In genomic region chr1:31583995-31584868, GRCh38 we compare ENCODE assay signal across 9 cellular contexts. TPM values are rescaled to one million over a fixed set of nuclear protein-coding genes. Genes with fewer than 3 reads are reported as not detected.
A peak's percentile ranks its signal among the peaks of the same experiment; 100 is the strongest.
DNase-seq lines count a peak whose midpoint lies in the region; ATAC-seq, FAIRE-seq and TF ChIP-seq lines count a peak whose summit lies in the region.
"Had no signal": no experiment of that assay in that cellular context is flagged by ENCODE, and none has a peak within 500 bp of the region (broad histone marks: within the 10 kb centered on the region; RNA-seq: fewer than 3 reads in every experiment).

No MANE protein-coding gene starts in this region.

- H3K27ac ChIP-seq in spleen, result peak overlapping the region; percentile 36 to 92 (median 80)

- H3K9me3 Mint-ChIP-seq in stimulated activated memory B cell treated with anti-CD40 and anti-IgM and Interleukin-4, amounts not matched to agents 10 μg/mL and 1 μg/mL and 100 μg/mL, for 72 hours, result no peaks in the 10 kb centered on the region
- H3K9me3 Mint-ChIP-seq: activated naive CD8-positive, alpha-beta T cell treated with anti-CD3 and anti-CD28 coated beads, Interleukin-2, amount 10 ng/mL, durations not matched to agents 7 days and 5 days had no signal

- DNase-seq in HTR-8/SVneo (ENCODE audit: insufficient read length, low spot score) (peak; percentile 72), amniotic epithelial cell (ENCODE audit: low read depth) (peak; percentile 50), hepatic stellate cell (ENCODE audit: low spot score) (peak; percentile 83), spleen (peak; percentile 85), germinal center (ENCODE audit: low spot score) (no peak), cerebellar nuclear complex (lab: John Stamatoyannopoulos, UW) (no peak), SW 1271 (lab: John Stamatoyannopoulos, UW) (no peak)
- DNase-seq: activated naive CD8-positive, alpha-beta T cell treated with anti-CD3 and anti-CD28 coated beads, Interleukin-2, amount 10 ng/mL, durations not matched to agents 7 days and 5 days had no signal

- H3K36me3 Mint-ChIP-seq in stimulated activated memory B cell treated with anti-CD40 and anti-IgM and Interleukin-4, amounts not matched to agents 10 μg/mL and 1 μg/mL and 100 μg/mL, for 72 hours, result no peaks in the 10 kb centered on the region
- H3K36me3 Mint-ChIP-seq: activated naive CD8-positive, alpha-beta T cell treated with anti-CD3 and anti-CD28 coated beads, Interleukin-2, amount 10 ng/mL, durations not matched to agents 7 days and 5 days had no signal

- TF ChIP-seq POLR2A in spleen (IDR thresholded peaks at IDR 0.05), result no peak

- H3K27me3 ChIP-seq in spleen (replicated peaks in 1 of 7), result peaks cover 0 to 22% (median 6%) of the 10 kb centered on the region in 7 donors

- peak overlapping the region in 5 of 8 donors; percentile 6 to 77 (median 12) for H3K4me3 ChIP-seq in spleen

- H3K27ac Mint-ChIP-seq in stimulated activated memory B cell treated with anti-CD40 and anti-IgM and Interleukin-4, amounts not matched to agents 10 μg/mL and 1 μg/mL and 100 μg/mL, for 72 hours, result no peak overlapping the region
- H3K27ac Mint-ChIP-seq: activated naive CD8-positive, alpha-beta T cell treated with anti-CD3 and anti-CD28 coated beads, Interleukin-2, amount 10 ng/mL, durations not matched to agents 7 days and 5 days had no signal

- H3K4me1 Mint-ChIP-seq in stimulated activated memory B cell treated with anti-CD40 and anti-IgM and Interleukin-4, amounts not matched to agents 10 μg/mL and 1 μg/mL and 100 μg/mL, for 72 hours, result peaks cover 9% of the 10 kb centered on the region

- H3K9me3 ChIP-seq in spleen, result no peaks in the 10 kb centered on the region

- H3K4me3 Mint-ChIP-seq in stimulated activated memory B cell treated with anti-CD40 and anti-IgM and Interleukin-4, amounts not matched to agents 10 μg/mL and 1 μg/mL and 100 μg/mL, for 72 hours, result no peak overlapping the region
- H3K4me3 Mint-ChIP-seq: activated naive CD8-positive, alpha-beta T cell treated with anti-CD3 and anti-CD28 coated beads, Interleukin-2, amount 10 ng/mL, durations not matched to agents 7 days and 5 days had no signal

- WGBS in spleen, 5 donors, result 46 to 75% (median 63%) methylated on average over 11 to 13 of the region's 13 CpGs

- FAIRE-seq in HTR-8/SVneo (lab: Jason Lieb, UNC), result peak; percentile 71

- peaks cover 36% of the 10 kb centered on the region for H3K27me3 Mint-ChIP-seq in stimulated activated memory B cell treated with anti-CD40 and anti-IgM and Interleukin-4, amounts not matched to agents 10 μg/mL and 1 μg/mL and 100 μg/mL, for 72 hours

- H3K4me1 ChIP-seq in spleen, result peaks cover 27 to 97% (median 69%) of the 10 kb centered on the region in 6 donors

- peaks cover 0 to 50% (median 15%) of the 10 kb centered on the region in 6 donors for H3K36me3 ChIP-seq in spleen

- no peak for ATAC-seq in stimulated activated memory B cell treated with anti-CD40 and anti-IgM and Interleukin-4, amounts not matched to agents 10 μg/mL and 1 μg/mL and 100 μg/mL, for 72 hours

- intact Hi-C loops in spleen (cut with DNase I; ENCODE audit: low total_unique reads), result no loop called here

- TF ChIP-seq CTCF in spleen (IDR thresholded peaks at IDR 0.05 in 8 of 11, conservative IDR thresholded peaks at IDR 0.05 in 3 of 11), result no peak

RNA-seq across cellular contexts. Expression of gene TINAGL1, which starts 7.9 kb away (rescaled TPM):
- total RNA-seq in spleen, result 100 to 1,000 TPM; 124 to 393 (median 243) TPM
- polyA plus RNA-seq in spleen, result 10 to 100 TPM; 18.5 to 98.9 (median 38.0) TPM
- total RNA-seq: activated naive CD8-positive, alpha-beta T cell treated with anti-CD3 and anti-CD28 coated beads, Interleukin-2, amount 10 ng/mL, durations not matched to agents 7 days and 5 days had no signal

RNA-seq across cellular contexts. Expression of gene HCRTR1, which starts 33.3 kb away (rescaled TPM):
- total RNA-seq in spleen, result not detected
- under 1 TPM in 1 of 3 donors, not detected in 2; 0.06 TPM for polyA plus RNA-seq in spleen
- total RNA-seq: activated naive CD8-positive, alpha-beta T cell treated with anti-CD3 and anti-CD28 coated beads, Interleukin-2, amount 10 ng/mL, durations not matched to agents 7 days and 5 days had no signal

Comparison
In these comparisons a context has a peak if more than half of its experiments do, and no peak if none do; other contexts are left out.
1. DNase-seq: peak in HTR-8/SVneo (single experiment), amniotic epithelial cell (single experiment), hepatic stellate cell (single experiment) and spleen (single experiment); none in germinal center (single experiment), cerebellar nuclear complex (0 of 2) and SW 1271 (0 of 2).